In genomic region chr5:6660704-6661103, GRCh38 we compare ENCODE assay signal across 12 cellular contexts. TPM values are rescaled to one million over a fixed set of nuclear protein-coding genes. Genes with fewer than 3 reads are reported as not detected.
DNase-seq lines count a peak whose midpoint lies in the region; ATAC-seq and TF ChIP-seq lines count a peak whose summit lies in the region.
"Had no signal": no experiment of that assay in that cellular context is flagged by ENCODE, and none has a peak within 500 bp of the region (broad histone marks: within the 10 kb centered on the region; RNA-seq: fewer than 3 reads in every experiment).

No MANE protein-coding gene starts in this region.

- no peaks in the 10 kb centered on the region for H3K4me1 Mint-ChIP-seq in central memory CD8-positive, alpha-beta T cell
- no peaks in the 10 kb centered on the region for H3K4me1 Mint-ChIP-seq in neural progenitor cell

- H3K9me3 ChIP-seq in neural progenitor cell (ENCODE audit: low read depth): no peaks in the 10 kb centered on the region

- H3F3A ChIP-seq in neural progenitor cell (ENCODE audit: low read depth): no peaks in the 10 kb centered on the region

- H3K9ac ChIP-seq in neural progenitor cell: no peak overlapping the region

- H3K79me2 ChIP-seq in neural progenitor cell (ENCODE audit: low read depth): no peaks in the 10 kb centered on the region

- no peak overlapping the region for H3K4me3 ChIP-seq in neural progenitor cell
- H3K4me3 ChIP-seq: coronary artery, SK-N-MC had no signal

- no peak for TF ChIP-seq CTCF in neural progenitor cell (IDR thresholded peaks at IDR 0.05)

- peaks cover 6% of the 10 kb centered on the region for H3K36me3 Mint-ChIP-seq in central memory CD8-positive, alpha-beta T cell (ENCODE audit: insufficient read depth)
- H3K36me3 Mint-ChIP-seq in neural progenitor cell: peaks cover 21% of the 10 kb centered on the region

- H3K36me3 ChIP-seq in neural progenitor cell: no peaks in the 10 kb centered on the region

- H3K4me3 Mint-ChIP-seq in central memory CD8-positive, alpha-beta T cell: no peak overlapping the region
- H3K4me3 Mint-ChIP-seq in neural progenitor cell: no peak overlapping the region

- H3K27ac Mint-ChIP-seq in central memory CD8-positive, alpha-beta T cell (ENCODE audit: low read depth): peak overlapping the region; percentile 5
- no peak overlapping the region for H3K27ac Mint-ChIP-seq in neural progenitor cell

- no peak overlapping the region for H3K4me2 ChIP-seq in neural progenitor cell

- ATAC-seq in GM18858 (IDR thresholded peaks at IDR 0.05; ENCODE audit: unreplicated experiment) (peak; percentile 38), GM21447 (IDR thresholded peaks at IDR 0.05; ENCODE audit: unreplicated experiment) (peak; percentile 41), HG03103 (IDR thresholded peaks at IDR 0.05; ENCODE audit: low read depth, unreplicated experiment) (peak; percentile 49)
- ATAC-seq in central memory CD8-positive, alpha-beta T cell (replicated peaks; ENCODE audit: extremely low read depth, poor library complexity, severe bottlenecking): no peak

- H4K20me1 ChIP-seq in neural progenitor cell (ENCODE audit: low read depth): no peaks in the 10 kb centered on the region

- DNase-seq in central memory CD8-positive, alpha-beta T cell (ENCODE audit: low spot score in 2 of 2): no peak
- no peak for DNase-seq in NCI-H1105 treated with DMSO at 0.1 percent for 48 hours (lab: John Stamatoyannopoulos, UW)
- DNase-seq in NCI-H1092 (lab: John Stamatoyannopoulos, UW): no peak
- no peak for DNase-seq in SKM-1 (lab: John Stamatoyannopoulos, UW; ENCODE audit: unreplicated experiment)
- no peak for DNase-seq in neural progenitor cell (ENCODE audit: low spot score)
- DNase-seq: EL, NCI-H187 treated with DMSO at 0.1 percent for 48 hours had no signal

- no peaks in the 10 kb centered on the region for H3K4me1 ChIP-seq in neural progenitor cell

- H3K9me3 Mint-ChIP-seq in central memory CD8-positive, alpha-beta T cell: peaks cover 12% of the 10 kb centered on the region
- H3K9me3 Mint-ChIP-seq in neural progenitor cell: no peaks in the 10 kb centered on the region

- no peak overlapping the region for H2AFZ ChIP-seq in neural progenitor cell (replicated peaks)

- no peaks in the 10 kb centered on the region for H3K27me3 ChIP-seq in neural progenitor cell

- no peak overlapping the region for H3K27ac ChIP-seq in neural progenitor cell
- H3K27ac ChIP-seq: coronary artery, SK-N-MC had no signal

- H3K27me3 Mint-ChIP-seq in central memory CD8-positive, alpha-beta T cell: no peaks in the 10 kb centered on the region
- peaks cover 2% of the 10 kb centered on the region for H3K27me3 Mint-ChIP-seq in neural progenitor cell (ENCODE audit: insufficient read depth, low read depth)

RNA-seq across cellular contexts. Expression of gene SRD5A1, which starts 27.5 kb away (rescaled TPM):
- total RNA-seq in neural progenitor cell (ENCODE audit: low replicate concordance): 16.2 and 33.5 TPM in 2 replicates

RNA-seq across cellular contexts. Expression of gene NSUN2, which starts 27.9 kb away (rescaled TPM):
- 54.0 and 65.4 TPM in 2 replicates for total RNA-seq in neural progenitor cell (ENCODE audit: low replicate concordance)

RNA-seq across cellular contexts. Expression of gene TENT4A, which starts 52.5 kb away (rescaled TPM):
- total RNA-seq in neural progenitor cell (ENCODE audit: low replicate concordance): 20.9 and 22.4 TPM in 2 replicates
